Comparison of ENCODE assay signal across 10 cellular contexts in genomic region chr3:122102191-122102935, GRCh38. TPM values are rescaled to one million over a fixed set of nuclear protein-coding genes. Genes with fewer than 3 reads are reported as not detected.
A peak's percentile ranks its signal among the peaks of the same experiment; 100 is the strongest.
DNase-seq lines count a peak whose midpoint lies in the region; ATAC-seq and TF ChIP-seq lines count a peak whose summit lies in the region.
"Had no signal": no experiment of that assay in that cellular context is flagged by ENCODE, and none has a peak within 500 bp of the region (broad histone marks: within the 10 kb centered on the region; RNA-seq: fewer than 3 reads in every experiment).

No MANE protein-coding gene starts in this region.

- intact Hi-C loops in testis (cut with DNase I; ENCODE audit: low total_unique reads) (no loop called here), MCF 10A (cut with micrococcal nuclease) (loop anchor here (10.0 kb wide), 1 partner anchor 248 kb away; no protein-coding TSS in a partner anchor)

- ATAC-seq in GM19397 (IDR thresholded peaks at IDR 0.05; ENCODE audit: unreplicated experiment) = peak; percentile 29
- peak; percentile 39 for ATAC-seq in HG03097 (IDR thresholded peaks at IDR 0.05; ENCODE audit: low FRiP score, unreplicated experiment)

- BruUV-seq in MCF 10A (replicated peaks; lab: Mats Ljungman, UMichigan) = no TSS peak

- 90 to 95% methylated on average over 4 of the region's 4 CpGs for WGBS in testis, 2 donors

- POLR2A ChIA-PET in MCF 10A (lab: Yijun Ruan, JAX) = interaction anchor here (0.6 to 1.3 kb wide), 5 partner anchors 152 to 555 kb away, joined by 3 to 4 read pairs (median 3); partner anchors contain the start of gene FAM162A

- no peaks in the 10 kb centered on the region for H3K9me3 Mint-ChIP-seq in MCF 10A (ENCODE audit: unreplicated experiment)

- no peaks in the 10 kb centered on the region for H3K9me3 ChIP-seq in testis

- no peaks in the 10 kb centered on the region for H3K36me3 Mint-ChIP-seq in MCF 10A (ENCODE audit: insufficient read depth, unreplicated experiment)

- no peaks in the 10 kb centered on the region for H3K27me3 ChIP-seq in testis

- CTCF ChIA-PET in MCF 10A (lab: Yijun Ruan, JAX) = interaction anchor here (0.5 to 3.4 kb wide), 24 partner anchors 9 to 556 kb away, joined by 3 to 36 read pairs (median 4); partner anchors contain the start of genes POLQ and SLC15A2

- H3K4me3 Mint-ChIP-seq in MCF 10A (ENCODE audit: unreplicated experiment) = no peak overlapping the region

- H3K4me1 Mint-ChIP-seq in MCF 10A (ENCODE audit: insufficient read depth, unreplicated experiment) = no peaks in the 10 kb centered on the region

- H3K27me3 Mint-ChIP-seq in MCF 10A (ENCODE audit: insufficient read depth, unreplicated experiment) = no peaks in the 10 kb centered on the region

- no peak overlapping the region for H3K27ac ChIP-seq in testis

- no peak overlapping the region for H3K4me3 ChIP-seq in testis
- H3K4me3 ChIP-seq: lung had no signal

- H3K36me3 ChIP-seq in testis (ENCODE audit: low read depth, missing control alignments) = no peaks in the 10 kb centered on the region

- no peaks in the 10 kb centered on the region for H3K4me1 ChIP-seq in testis

- DNase-seq in GM10266 (ENCODE audit: extremely low spot score) (peak; percentile 33), testis (no peak), MCF 10A (ENCODE audit: unreplicated experiment) (no peak), DMS79 treated with DMSO at 0.1 percent for 48 hours (lab: John Stamatoyannopoulos, UW) (no peak), NCI-H1417 (lab: John Stamatoyannopoulos, UW) (no peak)
- DNase-seq in activated T-cell treated with anti-CD3 and anti-CD28 coated beads, Interleukin-2, amount 50 U/mL, for 48 hours = peak; percentile 50 to 52

- TF ChIP-seq CTCF in GM10266 (IDR thresholded peaks at IDR 0.05; ENCODE audit: control insufficient read depth, insufficient read depth, low read depth, missing control alignments) (no peak), testis (IDR thresholded peaks at IDR 0.05) (no peak), MCF 10A (IDR thresholded peaks at IDR 0.05; ENCODE audit: unreplicated experiment) (no peak)

- no peak overlapping the region for H3K27ac Mint-ChIP-seq in MCF 10A (ENCODE audit: low read depth, unreplicated experiment)

- TF ChIP-seq POLR2A in testis (IDR thresholded peaks at IDR 0.05) = no peak

RNA-seq across cellular contexts. Expression of gene CD86, which starts 47.2 kb away (rescaled TPM):
- 1 to 10 TPM; 3.2 to 4.5 TPM for total RNA-seq in testis
- polyA plus RNA-seq in testis (ENCODE audit: insufficient read depth, low read depth, low replicate concordance) = 3.4 TPM
- not detected in 2 replicates for total RNA-seq in MCF 10A (2022)
- total RNA-seq: epithelial cell of proximal tubule had no signal

Comparison
In these comparisons a context has a peak if more than half of its experiments do, and no peak if none do; other contexts are left out.
1. DNase-seq: peak in GM10266 (single experiment) and activated T-cell treated with anti-CD3 and anti-CD28 coated beads, Interleukin-2, amount 50 U/mL, for 48 hours (2 of 2); none in testis (single experiment), MCF 10A (single experiment), DMS79 treated with DMSO at 0.1 percent for 48 hours (single experiment) and NCI-H1417 (0 of 3).